ENCODE assay signal across 23 cellular contexts in genomic region chr12:69404851-69405365, GRCh38. TPM values are rescaled to one million over a fixed set of nuclear protein-coding genes. Genes with fewer than 3 reads are reported as not detected.
DNase-seq lines count a peak whose midpoint lies in the region; ATAC-seq and TF ChIP-seq lines count a peak whose summit lies in the region.
"Had no signal": no experiment of that assay in that cellular context is flagged by ENCODE, and none has a peak within 500 bp of the region (broad histone marks: within the 10 kb centered on the region; RNA-seq: fewer than 3 reads in every experiment).

No MANE protein-coding gene starts in this region.

- no peak for TF ChIP-seq EP300 in gastroesophageal sphincter (IDR thresholded peaks at IDR 0.05)

- H3K4me1 ChIP-seq in RWPE2 (ENCODE audit: insufficient read depth, poor library complexity, severe bottlenecking) (peaks cover 23% of the 10 kb centered on the region), trophoblast cell (ENCODE audit: control insufficient read depth in 1 of 2, insufficient read depth in 2 of 2, low read length in 2 of 2) (peaks cover 3 to 7% of the 10 kb centered on the region in 2 experiments), gastroesophageal sphincter (no peaks in the 10 kb centered on the region)
- H3K4me1 ChIP-seq: colonic mucosa had no signal

- peak overlapping the region; percentile 88 for H3K14ac ChIP-seq in trophoblast cell (ENCODE audit: low read length)

- no peak overlapping the region for H3K9ac ChIP-seq in trophoblast cell (ENCODE audit: low read length)
- H3K9ac ChIP-seq: KMS-11 had no signal

- H4K91ac ChIP-seq in trophoblast cell (ENCODE audit: low read depth, low read length) = peak overlapping the region; percentile 89

- WGBS in trophoblast cell (ENCODE audit: extremely low coverage, insufficient coverage, insufficient read length) = no CpG with 5 or more reads among the region's 3 CpGs
- 79 to 97% methylated on average over 3 of the region's 3 CpGs for WGBS in gastroesophageal sphincter (ENCODE audit: low coverage in 1 of 2), 2 donors

- H3K9me3 ChIP-seq in RWPE2 (ENCODE audit: severe bottlenecking) (no peaks in the 10 kb centered on the region), trophoblast cell (ENCODE audit: insufficient read depth, low read depth, low read length) (no peaks in the 10 kb centered on the region), gastroesophageal sphincter (no peaks in the 10 kb centered on the region)
- H3K9me3 ChIP-seq: colonic mucosa had no signal

- H3K4me1 Mint-ChIP-seq in activated T-cell treated with anti-CD3 and anti-CD28 coated beads, Interleukin-2, amount 50 U/mL, for 4 hours (ENCODE audit: low read depth) = no peaks in the 10 kb centered on the region
- H3K4me1 Mint-ChIP-seq: activated CD8-positive, alpha-beta memory T cell treated with anti-CD3 and anti-CD28 coated beads, Interleukin-2, amount 10 ng/mL, durations not matched to agents 7 days and 5 days; activated naive CD4-positive, alpha-beta T cell treated with anti-CD3 and anti-CD28 coated beads, Interleukin-2, amount 50 U/mL, for 24 hours had no signal

- no peak overlapping the region for H4K8ac ChIP-seq in trophoblast cell (ENCODE audit: low read depth, low read length)

- no peak overlapping the region for H3K4me3 Mint-ChIP-seq in activated T-cell treated with anti-CD3 and anti-CD28 coated beads, Interleukin-2, amount 50 U/mL, for 4 hours
- H3K4me3 Mint-ChIP-seq: activated CD8-positive, alpha-beta memory T cell treated with anti-CD3 and anti-CD28 coated beads, Interleukin-2, amount 10 ng/mL, durations not matched to agents 7 days and 5 days; activated naive CD4-positive, alpha-beta T cell treated with anti-CD3 and anti-CD28 coated beads, Interleukin-2, amount 50 U/mL, for 24 hours; activated T-helper 1 cell treated with anti-CD3 and anti-CD28 coated beads, Interleukin-12 subunit alpha, Interleukin-12 subunit beta, Interleukin-2, Interleukin-4 antibody, amounts not matched to agents 30 ng/mL and 10 ng/mL and 1 ng/mL, durations not matched to agents 14 hours and 24 hours and 36 hours; T-helper 1 cell treated with Interleukin-12 subunit alpha and Interleukin-12 subunit beta and Interleukin-4 antibody, amounts not matched to agents 30 μg/mL and 1 μg/mL, for 36 hours had no signal

- no peaks in the 10 kb centered on the region for H3K27me3 Mint-ChIP-seq in activated T-cell treated with anti-CD3 and anti-CD28 coated beads, Interleukin-2, amount 50 U/mL, for 4 hours (ENCODE audit: low read depth)
- H3K27me3 Mint-ChIP-seq: activated CD8-positive, alpha-beta memory T cell treated with anti-CD3 and anti-CD28 coated beads, Interleukin-2, amount 10 ng/mL, durations not matched to agents 7 days and 5 days; activated naive CD4-positive, alpha-beta T cell treated with anti-CD3 and anti-CD28 coated beads, Interleukin-2, amount 50 U/mL, for 24 hours had no signal

- no peak overlapping the region for H3K23ac ChIP-seq in trophoblast cell (ENCODE audit: low read length)

- H3K79me2 ChIP-seq in trophoblast cell (ENCODE audit: control insufficient read depth, insufficient read depth, low read length, poor library complexity) = no peaks in the 10 kb centered on the region

- H3K4me3 ChIP-seq in RWPE2 (ENCODE audit: severe bottlenecking) (no peak overlapping the region), coronary artery (no peak overlapping the region), trophoblast cell (ENCODE audit: low read depth, low read length) (no peak overlapping the region), gastroesophageal sphincter (no peak overlapping the region)
- H3K4me3 ChIP-seq: colonic mucosa had no signal

- H3K4me2 ChIP-seq in trophoblast cell (ENCODE audit: low read length) = no peak overlapping the region
- H3K4me2 ChIP-seq: KMS-11 had no signal

- H4K12ac ChIP-seq in trophoblast cell (ENCODE audit: low read depth, low read length) = no peak overlapping the region

- H3K27me3 ChIP-seq in RWPE2 (ENCODE audit: insufficient read depth, poor library complexity, severe bottlenecking) (no peaks in the 10 kb centered on the region), trophoblast cell (ENCODE audit: insufficient read depth, low read length) (no peaks in the 10 kb centered on the region), gastroesophageal sphincter (no peaks in the 10 kb centered on the region)
- H3K27me3 ChIP-seq: colonic mucosa had no signal

- H2AFZ ChIP-seq in trophoblast cell (ENCODE audit: insufficient read depth, low read length, poor library complexity) = no peak overlapping the region

- peak overlapping the region; percentile 21 for H3K4ac ChIP-seq in trophoblast cell (ENCODE audit: low read depth, low read length)

- peak overlapping the region; percentile 95 for H2BK12ac ChIP-seq in trophoblast cell (ENCODE audit: low read length)

- H2AK5ac ChIP-seq in trophoblast cell (ENCODE audit: low read length) = peak overlapping the region; percentile 84

- H2BK120ac ChIP-seq in trophoblast cell (ENCODE audit: insufficient read depth, low read length, poor library complexity) = peak overlapping the region; percentile 98

- ATAC-seq in RWPE2 (ENCODE audit: low read depth) (peak; percentile 16; the same call in 2 of the 3 replicates), gastroesophageal sphincter (no peak)
- no peak for ATAC-seq in activated T-cell treated with anti-CD3 and anti-CD28 coated beads, Interleukin-2, amount 50 U/mL, for 4 hours
- ATAC-seq: activated CD8-positive, alpha-beta memory T cell treated with anti-CD3 and anti-CD28 coated beads, Interleukin-2, amount 10 ng/mL, durations not matched to agents 7 days and 5 days; left lobe of liver; sciatic nerve had no signal

- peaks cover 3% of the 10 kb centered on the region for H3K36me3 Mint-ChIP-seq in activated T-cell treated with anti-CD3 and anti-CD28 coated beads, Interleukin-2, amount 50 U/mL, for 4 hours (ENCODE audit: insufficient read depth)

- no peak for TF ChIP-seq CTCF in RWPE2 (IDR thresholded peaks at IDR 0.05; ENCODE audit: poor library complexity, severe bottlenecking)
- no peak for TF ChIP-seq CTCF in coronary artery (IDR thresholded peaks at IDR 0.05)
- TF ChIP-seq CTCF in gastroesophageal sphincter (IDR thresholded peaks at IDR 0.05) = no peak

- TF ChIP-seq POLR2A in gastroesophageal sphincter (IDR thresholded peaks at IDR 0.05) = no peak

- H3K79me1 ChIP-seq in trophoblast cell (ENCODE audit: low read length) = peaks cover 11% of the 10 kb centered on the region

- DNase-seq in D341Med (ENCODE audit: low spot score) (peak; percentile 42), RWPE2 (ENCODE audit: low spot score) (no peak), coronary artery (ENCODE audit: low spot score) (no peak), trophoblast cell (peak; percentile 38 to 60), substantia nigra (lab: John Stamatoyannopoulos, UW) (no peak), RKO (ENCODE audit: low spot score) (no peak)
- DNase-seq in activated T-cell treated with anti-CD3 and anti-CD28 coated beads, Interleukin-2, amount 50 U/mL, for 4 hours = no peak
- DNase-seq: activated CD4-positive, alpha-beta T cell treated with anti-CD3 and anti-CD28 coated beads for 4 hours; activated CD8-positive, alpha-beta memory T cell treated with anti-CD3 and anti-CD28 coated beads, Interleukin-2, amount 10 ng/mL, durations not matched to agents 7 days and 5 days; colonic mucosa; DMS153; GF-D8; head of caudate nucleus; NCI-H1930; NCI-H2227 treated with DMSO at 0.1 percent for 48 hours; NCI-H774 had no signal

- no peak overlapping the region for H3K18ac ChIP-seq in trophoblast cell (ENCODE audit: low read length)

- H3K9me3 Mint-ChIP-seq in activated T-cell treated with anti-CD3 and anti-CD28 coated beads, Interleukin-2, amount 50 U/mL, for 4 hours = no peaks in the 10 kb centered on the region
- H3K9me3 Mint-ChIP-seq: activated naive CD4-positive, alpha-beta T cell treated with anti-CD3 and anti-CD28 coated beads, Interleukin-2, amount 50 U/mL, for 24 hours; activated T-helper 1 cell treated with anti-CD3 and anti-CD28 coated beads, Interleukin-12 subunit alpha, Interleukin-12 subunit beta, Interleukin-2, Interleukin-4 antibody, amounts not matched to agents 30 ng/mL and 10 ng/mL and 1 ng/mL, durations not matched to agents 14 hours and 24 hours and 36 hours; T-helper 1 cell treated with Interleukin-12 subunit alpha and Interleukin-12 subunit beta and Interleukin-4 antibody, amounts not matched to agents 30 μg/mL and 1 μg/mL, for 36 hours had no signal

- H3K27ac ChIP-seq in RWPE2 (ENCODE audit: poor library complexity, severe bottlenecking) (peak overlapping the region; percentile 99), coronary artery (peak overlapping the region; percentile 6 to 78), trophoblast cell (ENCODE audit: low read depth, low read length) (peak overlapping the region; percentile 39), gastroesophageal sphincter (no peak overlapping the region), substantia nigra (ENCODE audit: low read depth, low read length, poor library complexity, severe bottlenecking) (no peak overlapping the region)
- H3K27ac ChIP-seq: colonic mucosa, KMS-11 had no signal

- peak overlapping the region; percentile 67 for H2BK5ac ChIP-seq in trophoblast cell (ENCODE audit: low read depth, low read length, poor library complexity)

- H3K36me3 ChIP-seq in RWPE2 (ENCODE audit: low read depth) = no peaks in the 10 kb centered on the region
- no peaks in the 10 kb centered on the region for H3K36me3 ChIP-seq in trophoblast cell (ENCODE audit: control insufficient read depth in 1 of 2, insufficient read depth in 2 of 2, low read length in 2 of 2)
- peaks cover 0 to 5% of the 10 kb centered on the region in 2 donors for H3K36me3 ChIP-seq in gastroesophageal sphincter
- H3K36me3 ChIP-seq: colonic mucosa had no signal

RNA-seq across cellular contexts. Expression of gene YEATS4, which starts 45.4 kb away (rescaled TPM):
- 13.2 and 13.5 TPM in 2 replicates for polyA plus RNA-seq in trophoblast cell (2013)
- total RNA-seq in activated T-cell treated with anti-CD3 and anti-CD28 coated beads, Interleukin-2, amount 50 U/mL, for 4 hours = 10 to 100 TPM; 36.2 to 53.3 (median 39.8) TPM
- 10 to 100 TPM in 3 of 4 donors, 1 to 10 TPM in 1; 9.6 to 48.7 (median 16.6) TPM for total RNA-seq in gastroesophageal sphincter

RNA-seq across cellular contexts. Expression of gene LYZ, which starts 56.7 kb away (rescaled TPM):
- polyA plus RNA-seq in trophoblast cell (2013) = 0.04 and 0.10 TPM in 2 replicates
- total RNA-seq in activated T-cell treated with anti-CD3 and anti-CD28 coated beads, Interleukin-2, amount 50 U/mL, for 4 hours = 1 to 10 TPM in 2 of 3 donors, under 1 TPM in 1; 0.71 to 1.8 (median 1.4) TPM
- total RNA-seq in gastroesophageal sphincter = 10 to 100 TPM in 3 of 4 donors, 1 to 10 TPM in 1; 7.6 to 74.3 (median 32.6) TPM
- total RNA-seq: activated T-helper 1 cell treated with anti-CD3 and anti-CD28 coated beads, Interleukin-12 subunit alpha, Interleukin-12 subunit beta, Interleukin-2, Interleukin-4 antibody, amounts not matched to agents 30 ng/mL and 10 ng/mL and 1 ng/mL, durations not matched to agents 14 hours and 24 hours and 36 hours had no signal

Comparison
In these comparisons a context has a peak if more than half of its experiments do, and no peak if none do; other contexts are left out.
1. DNase-seq: peak in D341Med (single experiment) and trophoblast cell (2 of 2); none in RWPE2 (single experiment), coronary artery (single experiment), activated T-cell treated with anti-CD3 and anti-CD28 coated beads, Interleukin-2, amount 50 U/mL, for 4 hours (single experiment), substantia nigra (0 of 49) and RKO (single experiment).
2. H3K27ac ChIP-seq: peak in RWPE2 (single experiment), coronary artery (2 of 2) and trophoblast cell (single experiment); none in gastroesophageal sphincter (0 of 4) and substantia nigra (single experiment).